In the genomic region with DNA sequence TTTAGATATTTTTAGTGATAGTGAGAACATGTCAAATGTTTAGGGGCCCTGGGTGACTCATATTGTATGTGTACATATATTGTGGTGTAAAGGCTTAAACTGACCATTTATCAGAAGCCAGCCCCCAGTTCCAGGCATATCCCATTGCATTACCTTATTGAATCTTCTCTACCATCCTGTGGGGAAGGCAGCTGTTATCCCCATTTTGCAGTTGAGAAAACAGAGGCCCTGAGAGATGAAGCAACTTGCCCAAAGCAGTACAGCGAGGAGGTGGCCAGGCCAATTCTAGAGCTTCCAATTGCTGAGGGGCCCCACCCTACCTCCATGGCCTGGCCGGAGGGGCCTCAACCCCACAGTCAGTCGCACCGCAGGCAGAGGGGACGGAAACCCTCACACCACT, we compare ENCODE assay signal across 1 cellular context.
TF ChIP-seq lines count a peak whose summit lies in the region.

No MANE protein-coding gene starts in this region.

TF ChIP-seq in K562, 482 proteins besides CTCF, POLR2A, EP300 and RAD21:
- TF ChIP-seq PHF8 (IDR thresholded peaks at IDR 0.05; ENCODE audit: borderline replicate concordance, low read length): no peak
- no peak for TF ChIP-seq ZNF431 (CRISPR knock-in tag; IDR thresholded peaks at IDR 0.05)
- peak; percentile 53 for TF ChIP-seq RBM25 (IDR thresholded peaks at IDR 0.05; ENCODE audit: low read depth, low read length, severe bottlenecking)
